27 cellular contexts compared by ENCODE assay signal in the genomic region with DNA sequence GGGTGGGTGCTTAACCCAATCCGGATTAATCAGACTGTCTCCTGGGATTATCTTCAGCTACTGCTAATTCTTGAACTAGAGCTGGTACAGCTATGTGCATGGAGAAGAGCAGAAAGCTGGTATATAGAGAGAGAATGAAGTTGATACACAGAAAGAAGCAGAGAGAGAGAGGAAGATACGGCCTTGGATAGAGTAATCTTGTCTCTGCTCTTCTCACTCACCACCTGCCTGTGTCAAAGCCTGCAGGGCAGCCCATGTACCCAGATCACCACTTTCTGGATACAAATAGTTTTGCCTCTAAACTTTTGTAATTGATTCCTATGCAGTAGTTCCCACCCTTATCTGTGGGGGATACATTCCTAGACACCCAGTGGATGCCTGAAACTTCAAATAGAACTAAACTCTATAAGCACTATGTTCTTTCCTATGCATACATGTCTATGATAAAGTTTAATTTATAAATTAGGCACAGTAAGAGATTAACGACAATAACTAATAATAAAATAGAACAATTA. TPM values are rescaled to one million over a fixed set of nuclear protein-coding genes. Genes with fewer than 3 reads are reported as not detected.
DNase-seq lines count a peak whose midpoint lies in the region; ATAC-seq and TF ChIP-seq lines count a peak whose summit lies in the region.
"Had no signal": no experiment of that assay in that cellular context is flagged by ENCODE, and none has a peak within 500 bp of the region (broad histone marks: within the 10 kb centered on the region; RNA-seq: fewer than 3 reads in every experiment).

No MANE protein-coding gene starts in this region.

- DNase-seq in NCI-H226 (peak; percentile 19), brain microvascular endothelial cell (peak; percentile 38), mesothelial cell of epicardium (ENCODE audit: low spot score in 2 of 2, unreplicated experiment in 2 of 2) (no peak), MM.1S (no peak), Right ventricle myocardium inferior (ENCODE audit: missing footprints) (no peak), heart right ventricle (no peak)
- DNase-seq: activated CD4-positive, CD25-positive, alpha-beta regulatory T cell treated with anti-CD3 and anti-CD28 coated beads, Interleukin-2, amount 50 U/mL, for 72 hours; activated CD8-positive, alpha-beta memory T cell treated with anti-CD3 and anti-CD28 coated beads for 24 hours; activated naive CD4-positive, alpha-beta T cell; activated T-cell treated with anti-CD3 and anti-CD28 coated beads, Interleukin-2, amount 50 U/mL, for 24 hours; amygdala; effector CD8-positive, alpha-beta T cell; esophagus squamous epithelium; H9; mesendoderm; natural killer cell; NCI-H1694; NCI-H2171 treated with DMSO at 0.1 percent for 48 hours; NCI-H526; Right ventricle myocardium superior; transverse colon had no signal

- H2AFZ ChIP-seq in ACC112 (ENCODE audit: low read length, unreplicated experiment): no peak overlapping the region
- no peak overlapping the region for H2AFZ ChIP-seq in MM.1S (ENCODE audit: low read length)

- H3K4me1 Mint-ChIP-seq in mesothelial cell of epicardium: peaks cover 8% of the 10 kb centered on the region
- H3K4me1 Mint-ChIP-seq: H9, natural killer cell had no signal

- no peak overlapping the region for H3K4me3 Mint-ChIP-seq in mesothelial cell of epicardium
- H3K4me3 Mint-ChIP-seq: activated T-cell treated with anti-CD3 and anti-CD28 coated beads, Interleukin-2, amount 50 U/mL, for 24 hours; H9; natural killer cell; stimulated activated naive CD8-positive, alpha-beta T cell treated with anti-CD3 and anti-CD28 coated beads, Interleukin-15, Interleukin-2, amounts not matched to agents 100 ng/mL and 50 ng/mL, for 24 hours had no signal

- no peaks in the 10 kb centered on the region for H3K9me2 ChIP-seq in MM.1S (replicated peaks; ENCODE audit: insufficient read depth, low read length)

- in situ Hi-C loops in brain microvascular endothelial cell (cut with HindIII; ENCODE audit: low pct_ligation_motif_present, low sequenced_read_pairs): no loop called here

- H3K27me3 ChIP-seq in ACC112 (ENCODE audit: insufficient read depth, low read length) (no peaks in the 10 kb centered on the region), brain microvascular endothelial cell (replicated peaks) (no peaks in the 10 kb centered on the region), MM.1S (replicated peaks; ENCODE audit: insufficient read depth, low read length) (no peaks in the 10 kb centered on the region), heart right ventricle (no peaks in the 10 kb centered on the region)
- H3K27me3 ChIP-seq: BLaER1 treated with 17β-estradiol and CSF1 and Interleukin-3, amounts not matched to agents 10 nM and 100 nM; esophagus squamous epithelium; pancreas; right atrium auricular region; transverse colon had no signal

- peak overlapping the region; percentile 70 for H3K27ac ChIP-seq in ACC112 (ENCODE audit: low read depth, low read length)
- peak overlapping the region; percentile 97 for H3K27ac ChIP-seq in brain microvascular endothelial cell
- no peak overlapping the region for H3K27ac ChIP-seq in MM.1S (ENCODE audit: low read length)
- peak overlapping the region in 1 of 10 donors; percentile 48 for H3K27ac ChIP-seq in heart right ventricle
- H3K27ac ChIP-seq: BLaER1 treated with 17β-estradiol and CSF1 and Interleukin-3, amounts not matched to agents 10 nM and 100 nM; esophagus squamous epithelium; pancreas; transverse colon had no signal

- no peaks in the 10 kb centered on the region for H3F3A ChIP-seq in MM.1S (ENCODE audit: insufficient read depth, low read length)

- H3K79me2 ChIP-seq in ACC112 (ENCODE audit: control insufficient read depth, insufficient read depth, low read length, unreplicated experiment): no peaks in the 10 kb centered on the region
- no peaks in the 10 kb centered on the region for H3K79me2 ChIP-seq in MM.1S (ENCODE audit: low read length)

- no peak overlapping the region for H3K9ac ChIP-seq in MM.1S (ENCODE audit: low read length)
- H3K9ac ChIP-seq: BLaER1 treated with 17β-estradiol and CSF1 and Interleukin-3, amounts not matched to agents 10 nM and 100 nM had no signal

- H3K4me1 ChIP-seq in ACC112 (ENCODE audit: control insufficient read depth, insufficient read depth, low read length, unreplicated experiment) (peaks cover 19% of the 10 kb centered on the region), MM.1S (ENCODE audit: low read length) (0 out of 2 replicates have a peak, but pooled peaks cover 4% of the 10 kb centered on the region), heart right ventricle (peaks cover 0 to 8% (median 0%) of the 10 kb centered on the region in 9 donors)
- H3K4me1 ChIP-seq: pancreas, transverse colon had no signal

- TF ChIP-seq CTCF in brain microvascular endothelial cell (IDR thresholded peaks at IDR 0.05; ENCODE audit: low read depth, low read length, missing control alignments) (no peak), mesothelial cell of epicardium (IDR thresholded peaks at IDR 0.05; ENCODE audit: unreplicated experiment) (no peak), MM.1S (IDR thresholded peaks at IDR 0.05; ENCODE audit: low read length) (no peak), heart right ventricle (IDR thresholded peaks at IDR 0.05) (no peak)

- H4K20me1 ChIP-seq in MM.1S (ENCODE audit: insufficient read depth, low read length): no peaks in the 10 kb centered on the region
- H4K20me1 ChIP-seq: BLaER1 treated with 17β-estradiol and CSF1 and Interleukin-3, amounts not matched to agents 10 nM and 100 nM had no signal

- H3K9me3 Mint-ChIP-seq in mesothelial cell of epicardium: no peaks in the 10 kb centered on the region
- H3K9me3 Mint-ChIP-seq: activated T-cell treated with anti-CD3 and anti-CD28 coated beads, Interleukin-2, amount 50 U/mL, for 24 hours; H9; natural killer cell; stimulated activated naive CD8-positive, alpha-beta T cell treated with anti-CD3 and anti-CD28 coated beads, Interleukin-15, Interleukin-2, amounts not matched to agents 100 ng/mL and 50 ng/mL, for 24 hours had no signal

- 90 to 91% methylated on average over 3 of the region's 3 CpGs for WGBS in heart right ventricle, 2 donors

- ATAC-seq in GM21526 (IDR thresholded peaks at IDR 0.05; ENCODE audit: low FRiP score, unreplicated experiment): no peak
- no peak for ATAC-seq in Right ventricle myocardium inferior
- no peak for ATAC-seq in heart right ventricle
- ATAC-seq: natural killer cell had no signal

- peaks cover 3% of the 10 kb centered on the region for H3K36me3 Mint-ChIP-seq in mesothelial cell of epicardium

- peak overlapping the region; percentile 58 for H3K27ac Mint-ChIP-seq in mesothelial cell of epicardium
- H3K27ac Mint-ChIP-seq: activated T-cell treated with anti-CD3 and anti-CD28 coated beads, Interleukin-2, amount 50 U/mL, for 24 hours; H9; natural killer cell; stimulated activated naive CD8-positive, alpha-beta T cell treated with anti-CD3 and anti-CD28 coated beads, Interleukin-15, Interleukin-2, amounts not matched to agents 100 ng/mL and 50 ng/mL, for 24 hours had no signal

- no peaks in the 10 kb centered on the region for H3K9me3 ChIP-seq in MM.1S (replicated peaks; ENCODE audit: insufficient read depth, low read length)
- H3K9me3 ChIP-seq in heart right ventricle: no peaks in the 10 kb centered on the region
- H3K9me3 ChIP-seq: BLaER1 treated with 17β-estradiol and CSF1 and Interleukin-3, amounts not matched to agents 10 nM and 100 nM; esophagus squamous epithelium; pancreas; right atrium auricular region; transverse colon had no signal

- no peaks in the 10 kb centered on the region for H3K36me3 ChIP-seq in ACC112 (ENCODE audit: insufficient read depth, low read length)
- H3K36me3 ChIP-seq in brain microvascular endothelial cell (replicated peaks): no peaks in the 10 kb centered on the region
- no peaks in the 10 kb centered on the region for H3K36me3 ChIP-seq in MM.1S (replicated peaks; ENCODE audit: insufficient read depth, low read length)
- no peaks in the 10 kb centered on the region for H3K36me3 ChIP-seq in heart right ventricle
- H3K36me3 ChIP-seq: esophagus squamous epithelium, pancreas, right atrium auricular region, transverse colon had no signal

- intact Hi-C loops in Right ventricle myocardium inferior (cut with DNase I): no loop called here
- intact Hi-C loops in heart right ventricle (cut with DNase I): no loop called here

- H3K4me2 ChIP-seq in MM.1S (ENCODE audit: low read depth, low read length): no peak overlapping the region
- H3K4me2 ChIP-seq: BLaER1 treated with 17β-estradiol and CSF1 and Interleukin-3, amounts not matched to agents 10 nM and 100 nM had no signal

- peak overlapping the region; percentile 27; the same call in 1 of the 2 replicates for H3K4me3 ChIP-seq in ACC112 (ENCODE audit: low read depth, low read length)
- no peak overlapping the region for H3K4me3 ChIP-seq in brain microvascular endothelial cell (ENCODE audit: low read depth, low read length)
- H3K4me3 ChIP-seq in MM.1S (ENCODE audit: low read length): no peak overlapping the region
- H3K4me3 ChIP-seq in heart right ventricle: no peak overlapping the region
- H3K4me3 ChIP-seq: BLaER1 treated with 17β-estradiol and CSF1 and Interleukin-3, amounts not matched to agents 10 nM and 100 nM; esophagus squamous epithelium; pancreas; right atrium auricular region; transverse colon had no signal

- H3K27me3 Mint-ChIP-seq in mesothelial cell of epicardium (ENCODE audit: low read depth): no peaks in the 10 kb centered on the region
- H3K27me3 Mint-ChIP-seq: activated T-cell treated with anti-CD3 and anti-CD28 coated beads, Interleukin-2, amount 50 U/mL, for 24 hours; stimulated activated naive CD8-positive, alpha-beta T cell treated with anti-CD3 and anti-CD28 coated beads, Interleukin-15, Interleukin-2, amounts not matched to agents 100 ng/mL and 50 ng/mL, for 24 hours had no signal

RNA-seq across cellular contexts. Expression of gene YEATS4, which starts 45.4 kb away (rescaled TPM):
- total RNA-seq in mesothelial cell of epicardium: 19.5 to 21.5 TPM (median 20.7 TPM) in 3 replicates
- total RNA-seq in Right ventricle myocardium inferior: 11.4 TPM
- 10 to 100 TPM in 4 of 10 donors, 1 to 10 TPM in 6; 7.4 to 13.1 (median 9.5) TPM for total RNA-seq in heart right ventricle
- polyA plus RNA-seq in heart right ventricle: 1 to 10 TPM; 2.8 to 9.2 TPM

RNA-seq across cellular contexts. Expression of gene LYZ, which starts 56.7 kb away (rescaled TPM):
- 0.34 to 0.60 TPM (median 0.47 TPM) in 3 replicates for total RNA-seq in mesothelial cell of epicardium
- 49.2 TPM for total RNA-seq in Right ventricle myocardium inferior
- total RNA-seq in heart right ventricle: 100 to 1,000 TPM in 1 of 10 donors, 10 to 100 TPM in 6, 1 to 10 TPM in 3; 5.6 to 295 (median 14.1) TPM
- 10 to 100 TPM in 1 of 2 donors, 1 to 10 TPM in 1; 6.3 to 11.7 TPM for polyA plus RNA-seq in heart right ventricle
- total RNA-seq: H9 had no signal

Comparison
In these comparisons a context has a peak if more than half of its experiments do, and no peak if none do; other contexts are left out.
1. DNase-seq: peak in NCI-H226 (single experiment) and brain microvascular endothelial cell (single experiment); none in mesothelial cell of epicardium (0 of 2), MM.1S (single experiment), Right ventricle myocardium inferior (single experiment) and heart right ventricle (0 of 2).